Comparison of ENCODE assay signal across 16 cellular contexts in the genomic region with DNA sequence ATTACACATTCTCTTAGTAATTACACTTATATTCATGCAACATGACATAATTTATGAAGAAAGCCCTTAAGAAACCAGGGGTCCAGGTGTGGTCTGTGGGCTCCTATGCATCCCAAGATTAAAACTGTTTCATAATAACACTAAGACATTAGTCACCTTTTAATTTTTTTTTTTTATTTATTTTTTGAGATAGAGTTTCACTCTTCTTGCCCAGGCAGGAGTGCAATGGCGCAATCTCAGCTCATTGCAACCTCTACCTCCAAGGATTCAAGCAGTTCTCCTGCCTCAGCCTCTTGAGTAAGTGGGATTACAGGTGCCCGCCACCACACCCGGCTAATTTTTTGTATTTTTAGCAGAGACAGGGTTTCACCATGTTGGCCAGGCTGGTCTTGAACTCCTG. TPM values are rescaled to one million over a fixed set of nuclear protein-coding genes. Genes with fewer than 3 reads are reported as not detected.
DNase-seq lines count a peak whose midpoint lies in the region; ATAC-seq, FAIRE-seq and TF ChIP-seq lines count a peak whose summit lies in the region.
"Had no signal": no experiment of that assay in that cellular context is flagged by ENCODE, and none has a peak within 500 bp of the region (broad histone marks: within the 10 kb centered on the region; RNA-seq: fewer than 3 reads in every experiment).

No MANE protein-coding gene starts in this region.

- H4K20me1 ChIP-seq in HepG2 (ENCODE audit: insufficient read depth, low read length): peaks cover 59% of the 10 kb centered on the region

- no peak overlapping the region for H3K4me2 ChIP-seq in HepG2 (ENCODE audit: low read depth, low read length)

- WGBS in HepG2 (ENCODE audit: low lambda C conversion rate): 100% methylated on average over 3 of the region's 3 CpGs
- WGBS in right lobe of liver (ENCODE audit: insufficient coverage, low coverage, low lambda C conversion rate, missing lambda C conversion rate): 97% methylated on average over 3 of the region's 3 CpGs

- H3K4me3 ChIP-seq in HepG2 (replicated peaks in 1 of 3; ENCODE audit: insufficient read depth in 1 of 3, low read depth in 2 of 3, low read length in 3 of 3) (no peak overlapping the region), right lobe of liver (no peak overlapping the region)
- no peak overlapping the region for H3K4me3 ChIP-seq in CD8-positive, alpha-beta memory T cell (ENCODE audit: low read length)

- no peaks in the 10 kb centered on the region for H3K27me3 ChIP-seq in HepG2 (ENCODE audit: control insufficient read depth in 1 of 2, insufficient read depth in 2 of 2, low read length in 2 of 2)
- no peaks in the 10 kb centered on the region for H3K27me3 ChIP-seq in right lobe of liver
- H3K27me3 ChIP-seq in CD8-positive, alpha-beta memory T cell (ENCODE audit: insufficient read depth, low read length, poor library complexity, severe bottlenecking): no peaks in the 10 kb centered on the region
- H3K27me3 ChIP-seq: BE2C had no signal

- H3K27me3 Mint-ChIP-seq in activated B cell treated with CpG ODN at 0.5 μM for 24 hours: no peaks in the 10 kb centered on the region
- no peaks in the 10 kb centered on the region for H3K27me3 Mint-ChIP-seq in CD8-positive, alpha-beta memory T cell

- intact Hi-C loops in HepG2 (cut with micrococcal nuclease; ENCODE audit: unreplicated experiment): no loop called here
- intact Hi-C loops in right lobe of liver (cut with DNase I): no loop called here
- intact Hi-C loops in activated B cell treated with CpG ODN at 0.5 μM for 24 hours (cut with micrococcal nuclease): loop anchor here (5.0 kb wide), 1 partner anchor 33 kb away; no protein-coding TSS in a partner anchor

- H3K4me1 ChIP-seq in HepG2 (ENCODE audit: insufficient read depth, low read length) (peaks cover 38% of the 10 kb centered on the region), right lobe of liver (peaks cover 0 to 9% (median 2%) of the 10 kb centered on the region in 4 donors)
- peaks cover 2% of the 10 kb centered on the region for H3K4me1 ChIP-seq in CD8-positive, alpha-beta memory T cell (ENCODE audit: insufficient read depth, low read length)
- H3K4me1 ChIP-seq: BE2C had no signal

- H3K27ac Mint-ChIP-seq in activated B cell treated with CpG ODN at 0.5 μM for 24 hours: peak overlapping the region; percentile 42
- peak overlapping the region in 2 of 8 donors; percentile 7 to 38 for H3K27ac Mint-ChIP-seq in CD8-positive, alpha-beta memory T cell

- POLR2A ChIA-PET in HepG2 (lab: Yijun Ruan, JAX) (interaction anchor here (0.8 to 1.1 kb wide), 2 partner anchors 10 to 12 kb away, joined by 4 to 5 read pairs; a partner anchor contains a TSS), activated B cell treated with CpG ODN at 0.5 μM for 24 hours (lab: Charles Lee) (interaction anchor here (1.7 kb wide), 1 partner anchor 10 kb away, joined by 3 read pairs; no protein-coding TSS in a partner anchor)
- POLR2A ChIA-PET in CD8-positive, alpha-beta memory T cell (lab: Charles Lee): no interaction called here

- H3K9me3 Mint-ChIP-seq in activated B cell treated with CpG ODN at 0.5 μM for 24 hours: no peaks in the 10 kb centered on the region
- no peaks in the 10 kb centered on the region for H3K9me3 Mint-ChIP-seq in CD8-positive, alpha-beta memory T cell

- no peak for TF ChIP-seq EP300 in HepG2 (IDR thresholded peaks at IDR 0.05; ENCODE audit: low read depth in 2 of 2, low read length in 2 of 2)
- TF ChIP-seq EP300 in HepG2 (CRISPR knock-in tag; IDR thresholded peaks at IDR 0.05; ENCODE audit: borderline replicate concordance): no peak

- ATAC-seq in HepG2 (no peak), right lobe of liver (no peak), activated B cell treated with CpG ODN at 0.5 μM for 24 hours (ENCODE audit: low read depth) (no peak), GM21367 (IDR thresholded peaks at IDR 0.05; ENCODE audit: unreplicated experiment) (no peak)
- ATAC-seq: Panc1 had no signal

- no peak for TF ChIP-seq CTCF in HepG2 (CRISPR knock-in tag; IDR thresholded peaks at IDR 0.05)
- TF ChIP-seq CTCF in right lobe of liver (IDR thresholded peaks at IDR 0.05): no peak
- no peak for TF ChIP-seq CTCF in activated B cell treated with CpG ODN at 0.5 μM for 24 hours (IDR thresholded peaks at IDR 0.05)

- H3K4me1 Mint-ChIP-seq in activated B cell treated with CpG ODN at 0.5 μM for 24 hours: peaks cover 31% of the 10 kb centered on the region
- H3K4me1 Mint-ChIP-seq in CD8-positive, alpha-beta memory T cell: peaks cover 25 to 53% (median 39%) of the 10 kb centered on the region in 3 donors

- no TSS peak for BruUV-seq in HepG2 (replicated peaks; lab: Mats Ljungman, UMichigan)

- H3K4me3 Mint-ChIP-seq in activated B cell treated with CpG ODN at 0.5 μM for 24 hours: no peak overlapping the region
- no peak overlapping the region for H3K4me3 Mint-ChIP-seq in CD8-positive, alpha-beta memory T cell

- CTCF ChIA-PET in HepG2 (lab: Yijun Ruan, JAX; ENCODE audit: low intra/inter-chr PET ratio, low total read pairs): no interaction called here
- CTCF ChIA-PET in activated B cell treated with CpG ODN at 0.5 μM for 24 hours (lab: Charles Lee): no interaction called here
- CTCF ChIA-PET in CD8-positive, alpha-beta memory T cell (lab: Charles Lee): no interaction called here

- FAIRE-seq in HepG2 (lab: Jason Lieb, UNC): no peak

- no peak overlapping the region for H3K27ac ChIP-seq in HepG2 (ENCODE audit: extremely low read length, insufficient read depth, low read length)
- no peak overlapping the region for H3K27ac ChIP-seq in right lobe of liver
- no peak overlapping the region for H3K27ac ChIP-seq in CD8-positive, alpha-beta memory T cell (ENCODE audit: low read depth, low read length)

- H3K36me3 ChIP-seq in HepG2 (replicated peaks in 1 of 2; ENCODE audit: control insufficient read depth in 1 of 2, insufficient read depth in 2 of 2, low read length in 2 of 2) (peaks cover 3 to 35% of the 10 kb centered on the region in 2 experiments), right lobe of liver (peaks cover 3 to 46% (median 10%) of the 10 kb centered on the region in 4 donors)
- H3K36me3 ChIP-seq in CD8-positive, alpha-beta memory T cell (ENCODE audit: insufficient read depth, low read length): peaks cover 21% of the 10 kb centered on the region

- H3K9ac ChIP-seq in HepG2 (ENCODE audit: insufficient read depth, low read depth, low read length): no peak overlapping the region

- DNase-seq in HepG2 (ENCODE audit: low spot score) (no peak), right lobe of liver (no peak), activated B cell treated with CpG ODN at 0.5 μM for 24 hours (no peak), fibroblast of gingiva (ENCODE audit: low read depth) (peak; percentile 21)
- DNase-seq in CD8-positive, alpha-beta memory T cell: no peak
- DNase-seq in activated T-cell treated with anti-CD3 and anti-CD28 coated beads, Interleukin-2, amount 50 U/mL, for 48 hours: no peak
- DNase-seq: BE2C, DMS 273 treated with DMSO at 0.1 percent for 48 hours, Karpas-422, NCI-H1417, NCI-H1930, NCI-H2171, NCI-H510A treated with DMSO at 0.1 percent for 48 hours, SHP77 treated with DMSO at 0.1 percent for 48 hours had no signal

- no peak overlapping the region for H2AFZ ChIP-seq in HepG2 (ENCODE audit: low read length)

- in situ Hi-C loops in HepG2 (cut with HindIII; ENCODE audit: extremely low pct_ligation_motif_present, low pct_unique_long_range_greater_than_20kb): no loop called here

- peaks cover 90% of the 10 kb centered on the region for H3K79me2 ChIP-seq in HepG2 (ENCODE audit: insufficient read depth, low read length)

- TF ChIP-seq POLR2A in HepG2 (IDR thresholded peaks at IDR 0.05; ENCODE audit: insufficient read depth in 1 of 2, low read depth in 2 of 2, low read length in 2 of 2) (no peak), right lobe of liver (IDR thresholded peaks at IDR 0.05) (no peak)

- H3K9me3 ChIP-seq in HepG2 (ENCODE audit: low read length) (no peaks in the 10 kb centered on the region), right lobe of liver (no peaks in the 10 kb centered on the region)
- no peaks in the 10 kb centered on the region for H3K9me3 ChIP-seq in CD8-positive, alpha-beta memory T cell (ENCODE audit: low read length)
- H3K9me3 ChIP-seq: BE2C had no signal

- TF ChIP-seq RAD21 in HepG2 (CRISPR knock-in tag; IDR thresholded peaks at IDR 0.05): no peak

- peaks cover 64% of the 10 kb centered on the region for H3K36me3 Mint-ChIP-seq in activated B cell treated with CpG ODN at 0.5 μM for 24 hours (ENCODE audit: low read depth)
- H3K36me3 Mint-ChIP-seq in CD8-positive, alpha-beta memory T cell: peaks cover 0 to 55% (median 18%) of the 10 kb centered on the region in 3 donors

RNA-seq across cellular contexts. Expression of a gene that starts 12.5 kb away (rescaled TPM):
- total RNA-seq in HepG2 (2016; rRNA removed; fragmentation: Illumina TruSeq; extraction: Trizol) (477 and 756 TPM in 2 replicates), right lobe of liver (100 to 1,000 TPM; 116 to 228 (median 128) TPM), activated B cell treated with CpG ODN at 0.5 μM for 24 hours (289 and 301 TPM in 2 replicates)
- total RNA-seq in HepG2 (2016; cell fraction: cytosol; rRNA removed; fragmentation: Illumina TruSeq; extraction: Trizol; ENCODE audit: low read depth): 312 and 326 TPM in 2 replicates
- total RNA-seq in HepG2 (2016; cell fraction: insoluble cytoplasmic fraction; rRNA removed; fragmentation: Illumina TruSeq; extraction: Trizol): 471 and 770 TPM in 2 replicates
- total RNA-seq in HepG2 (2016; cell fraction: membrane; rRNA removed; fragmentation: Illumina TruSeq; extraction: Trizol): 290 and 338 TPM in 2 replicates
- 188 and 200 TPM in 2 replicates for total RNA-seq in HepG2 (2016; cell fraction: nucleus; rRNA removed; fragmentation: Illumina TruSeq; extraction: Trizol)
- 118 and 153 TPM in 2 replicates for polyA plus RNA-seq in HepG2 (2011; rRNA removed)
- 141 and 159 TPM in 2 replicates for polyA plus RNA-seq in HepG2 (2011; cell fraction: cytosol; rRNA removed)
- 45.6 and 58.6 TPM in 2 replicates for polyA plus RNA-seq in HepG2 (2011; cell fraction: nucleus; rRNA removed)
- polyA plus RNA-seq in HepG2 (2012): 245 and 302 TPM in 2 replicates
- polyA plus RNA-seq in HepG2 (2016; cell fraction: cytosol; fragmentation: Illumina TruSeq; extraction: Trizol; ENCODE audit: low read depth): 68.6 and 71.1 TPM in 2 replicates
- polyA plus RNA-seq in HepG2 (2016; cell fraction: insoluble cytoplasmic fraction; fragmentation: Illumina TruSeq; extraction: Trizol; ENCODE audit: low read depth): 588 and 612 TPM in 2 replicates
- 141 and 156 TPM in 2 replicates for polyA plus RNA-seq in HepG2 (2016; cell fraction: membrane; fragmentation: Illumina TruSeq; extraction: Trizol; ENCODE audit: low read depth)
- polyA plus RNA-seq in HepG2 (2016; cell fraction: nucleus; fragmentation: Illumina TruSeq; extraction: Trizol; ENCODE audit: insufficient read depth, low read depth): 190 and 195 TPM in 2 replicates
- polyA minus RNA-seq in HepG2 (2011; rRNA and poly(A)+ RNA removed; ENCODE audit: low replicate concordance): 88.7 and 522 TPM in 2 replicates
- polyA minus RNA-seq in HepG2 (2011; cell fraction: cytosol; rRNA and poly(A)+ RNA removed): 285 and 334 TPM in 2 replicates
- 112 and 162 TPM in 2 replicates for polyA minus RNA-seq in HepG2 (2011; cell fraction: nucleus; rRNA and poly(A)+ RNA removed)
- 100 to 1,000 TPM; 311 to 319 TPM for total RNA-seq in CD8-positive, alpha-beta memory T cell
- 171 TPM for polyA plus RNA-seq in CD8-positive, alpha-beta memory T cell
